Comparison of ENCODE assay signal across 1 cellular context in genomic region chr11:10625281-10625981, GRCh38.
TF ChIP-seq lines count a peak whose summit lies in the region.

No MANE protein-coding gene starts in this region.

TF ChIP-seq in H1, 55 proteins besides CTCF, POLR2A, EP300 and RAD21:
- TF ChIP-seq SIN3A (conservative IDR thresholded peaks at IDR 0.05 in 1 of 2, IDR thresholded peaks at IDR 0.05 in 1 of 2; ENCODE audit: low read depth in 1 of 2, low read length in 2 of 2) (no peak), HDAC2 (IDR thresholded peaks at IDR 0.05; ENCODE audit: borderline replicate concordance in 1 of 2, low read depth in 2 of 2, low read length in 2 of 2) (no peak), KDM4A (IDR thresholded peaks at IDR 0.05; ENCODE audit: low read depth, low read length, severe bottlenecking) (no peak), SRF (IDR thresholded peaks at IDR 0.05; ENCODE audit: low read depth, low read length) (no peak), GTF2F1 (IDR thresholded peaks at IDR 0.05; ENCODE audit: borderline replicate concordance, low read depth, low read length) (no peak), CBX5 (IDR thresholded peaks at IDR 0.05; ENCODE audit: low read depth, low read length) (no peak), SP1 (IDR thresholded peaks at IDR 0.05; ENCODE audit: low read depth, low read length) (no peak), CEBPB (IDR thresholded peaks at IDR 0.05; ENCODE audit: low read depth, low read length) (no peak), JUND (IDR thresholded peaks at IDR 0.05; ENCODE audit: low read length) (no peak), HDAC6 (IDR thresholded peaks at IDR 0.05; ENCODE audit: low read depth, low read length) (no peak)
